10 cellular contexts compared by ENCODE assay signal in genomic region chr6:144314003-144314485, GRCh38. TPM values are rescaled to one million over a fixed set of nuclear protein-coding genes. Genes with fewer than 3 reads are reported as not detected.
DNase-seq lines count a peak whose midpoint lies in the region; ATAC-seq and TF ChIP-seq lines count a peak whose summit lies in the region.
"Had no signal": no experiment of that assay in that cellular context is flagged by ENCODE, and none has a peak within 500 bp of the region (broad histone marks: within the 10 kb centered on the region; RNA-seq: fewer than 3 reads in every experiment).

No MANE protein-coding gene starts in this region.

- WGBS in right cardiac atrium: 35% methylated on average over 5 of the region's 5 CpGs

- in situ Hi-C loops in brain microvascular endothelial cell (cut with HindIII; ENCODE audit: low pct_ligation_motif_present, low sequenced_read_pairs): no loop called here

- no peak overlapping the region for H3K9ac ChIP-seq in rectal smooth muscle tissue (ENCODE audit: low read length)

- H3K27me3 ChIP-seq in brain microvascular endothelial cell (replicated peaks): no peaks in the 10 kb centered on the region
- no peaks in the 10 kb centered on the region for H3K27me3 ChIP-seq in right cardiac atrium (ENCODE audit: control insufficient read depth, insufficient read depth)
- H3K27me3 ChIP-seq in rectal smooth muscle tissue (ENCODE audit: control insufficient read depth, insufficient read depth, low read length): no peaks in the 10 kb centered on the region

- H3K4me1 ChIP-seq in right cardiac atrium (ENCODE audit: control insufficient read depth, insufficient read depth, low read length): peaks cover 19% of the 10 kb centered on the region
- peaks cover 3% of the 10 kb centered on the region for H3K4me1 ChIP-seq in rectal smooth muscle tissue (ENCODE audit: control insufficient read depth, insufficient read depth, low read length)

- H3K36me3 ChIP-seq in brain microvascular endothelial cell (replicated peaks) (peaks cover 2% of the 10 kb centered on the region), rectal smooth muscle tissue (ENCODE audit: control insufficient read depth, insufficient read depth, low read length) (no peaks in the 10 kb centered on the region)

- DNase-seq in DMS79 (lab: John Stamatoyannopoulos, UW): peak; percentile 58
- DNase-seq in brain microvascular endothelial cell: peak; percentile 76
- DNase-seq in right cardiac atrium: peak; percentile 73 to 87 (median 85)
- DNase-seq in cortex of kidney (lab: John Stamatoyannopoulos, UW): no peak
- no peak for DNase-seq in activated CD4-positive, alpha-beta T cell treated with anti-CD3 and anti-CD28 coated beads, Interleukin-2, amount 50 U/mL, for 4 hours
- no peak for DNase-seq in amniotic stem cell (lab: John Stamatoyannopoulos, UW)
- DNase-seq: effector memory CD8-positive, alpha-beta T cell; NCI-H2081 had no signal

- intact Hi-C loops in right cardiac atrium (cut with DNase I): no loop called here

- no peaks in the 10 kb centered on the region for H3K9me3 ChIP-seq in right cardiac atrium (ENCODE audit: control insufficient read depth, low read length)

- no peak overlapping the region for H3K4me3 ChIP-seq in brain microvascular endothelial cell (ENCODE audit: low read depth, low read length)
- H3K4me3 ChIP-seq in right cardiac atrium (ENCODE audit: low read length): no peak overlapping the region
- no peak overlapping the region for H3K4me3 ChIP-seq in rectal smooth muscle tissue (ENCODE audit: low read length)

- H3K27ac ChIP-seq in brain microvascular endothelial cell (peak overlapping the region; percentile 40), right cardiac atrium (ENCODE audit: low read length) (peak overlapping the region; percentile 25), rectal smooth muscle tissue (ENCODE audit: low read depth, low read length) (peak overlapping the region; percentile 18)

- no peak for TF ChIP-seq CTCF in brain microvascular endothelial cell (IDR thresholded peaks at IDR 0.05; ENCODE audit: low read depth, low read length, missing control alignments)

- ATAC-seq in right cardiac atrium (peak; percentile 93 to 97), HG02884 (IDR thresholded peaks at IDR 0.05; ENCODE audit: unreplicated experiment) (no peak)
- ATAC-seq: effector memory CD8-positive, alpha-beta T cell had no signal

RNA-seq across cellular contexts. Expression of gene UTRN, which starts 28.9 kb away (rescaled TPM):
- 10 to 100 TPM; 55.5 to 70.5 (median 68.5) TPM for total RNA-seq in right cardiac atrium
- polyA plus RNA-seq in right cardiac atrium: 11.5 TPM

Comparison
In these comparisons a context has a peak if more than half of its experiments do, and no peak if none do; other contexts are left out.
1. DNase-seq: peak in DMS79 (single experiment), brain microvascular endothelial cell (single experiment) and right cardiac atrium (3 of 3); none in cortex of kidney (single experiment), activated CD4-positive, alpha-beta T cell treated with anti-CD3 and anti-CD28 coated beads, Interleukin-2, amount 50 U/mL, for 4 hours (0 of 2) and amniotic stem cell (single experiment).
2. Peak in every context shown above with its lines, with median percentiles within 50 percentile points of each other: H3K27ac ChIP-seq.